Comparison of ENCODE assay signal across 9 cellular contexts in the genomic region with DNA sequence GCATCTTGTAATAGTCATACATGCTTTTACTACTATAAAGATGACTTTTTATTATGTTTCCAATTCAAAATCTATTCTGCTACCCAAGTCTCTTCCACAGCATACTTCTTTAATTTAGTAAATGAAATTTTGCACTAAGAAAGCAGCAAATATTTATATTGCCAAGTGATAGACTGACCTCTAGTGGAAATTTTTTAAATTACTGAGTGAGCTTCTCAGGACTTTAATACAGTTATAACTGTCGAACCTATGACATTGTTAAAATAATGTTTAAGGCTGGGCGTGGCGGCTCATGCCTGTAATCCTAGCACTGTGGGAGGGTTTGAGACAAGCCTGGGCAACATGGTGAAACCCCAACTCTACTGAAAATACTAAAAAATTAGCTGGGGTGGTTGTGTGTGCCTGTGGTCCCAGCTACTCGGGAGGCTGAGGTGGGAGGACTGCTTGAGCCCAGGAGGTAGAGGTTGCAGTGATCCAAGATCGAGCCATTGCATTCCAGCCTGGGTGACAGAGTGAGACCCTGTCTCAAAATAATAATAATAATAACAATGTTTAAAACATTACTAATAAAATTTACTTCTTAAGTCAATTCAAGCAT. TPM values are rescaled to one million over a fixed set of nuclear protein-coding genes. Genes with fewer than 3 reads are reported as not detected.
DNase-seq lines count a peak whose midpoint lies in the region; ATAC-seq, FAIRE-seq and TF ChIP-seq lines count a peak whose summit lies in the region.
"Had no signal": no experiment of that assay in that cellular context is flagged by ENCODE, and none has a peak within 500 bp of the region (broad histone marks: within the 10 kb centered on the region; RNA-seq: fewer than 3 reads in every experiment).

No MANE protein-coding gene starts in this region.

- POLR2A ChIA-PET in HepG2 (lab: Yijun Ruan, JAX): no interaction called here

- no peaks in the 10 kb centered on the region for H3K36me3 ChIP-seq in HepG2 (replicated peaks in 1 of 2; ENCODE audit: control insufficient read depth in 1 of 2, insufficient read depth in 2 of 2, low read length in 2 of 2)

- intact Hi-C loops in HepG2 (cut with micrococcal nuclease; ENCODE audit: unreplicated experiment): loop anchor here (1.0 kb wide), 3 partner anchors 182 to 341 kb away; no protein-coding TSS in a partner anchor
- intact Hi-C loops in activated naive CD4-positive, alpha-beta T cell treated with anti-CD3 and anti-CD28 coated beads for 36 hours (cut with micrococcal nuclease): loop anchor here (1.0 to 10.0 kb wide), 7 partner anchors 228 to 559 kb away; no protein-coding TSS in a partner anchor

- TF ChIP-seq CTCF in HepG2 (CRISPR knock-in tag; IDR thresholded peaks at IDR 0.05): peak; percentile 64

- H3K9me3 Mint-ChIP-seq in effector memory CD8-positive, alpha-beta T cell: no peaks in the 10 kb centered on the region
- no peaks in the 10 kb centered on the region for H3K9me3 Mint-ChIP-seq in activated naive CD4-positive, alpha-beta T cell treated with anti-CD3 and anti-CD28 coated beads for 36 hours

- H3K36me3 Mint-ChIP-seq in effector memory CD8-positive, alpha-beta T cell (ENCODE audit: insufficient read depth): peaks cover 13% of the 10 kb centered on the region
- no peaks in the 10 kb centered on the region for H3K36me3 Mint-ChIP-seq in activated naive CD4-positive, alpha-beta T cell treated with anti-CD3 and anti-CD28 coated beads for 36 hours (ENCODE audit: low read depth)

- peak; percentile 44; the same call in 2 of the 3 replicates for ATAC-seq in HepG2
- no peak for ATAC-seq in HG02588 (IDR thresholded peaks at IDR 0.05; ENCODE audit: unreplicated experiment)
- no peak for ATAC-seq in effector memory CD8-positive, alpha-beta T cell (replicated peaks)

- H3K4me1 Mint-ChIP-seq in effector memory CD8-positive, alpha-beta T cell (ENCODE audit: low read depth in 2 of 2): no peaks in the 10 kb centered on the region
- H3K4me1 Mint-ChIP-seq in activated naive CD4-positive, alpha-beta T cell treated with anti-CD3 and anti-CD28 coated beads for 36 hours (ENCODE audit: low read depth): peaks cover 5% of the 10 kb centered on the region

- TF ChIP-seq RAD21 in HepG2 (CRISPR knock-in tag; IDR thresholded peaks at IDR 0.05): 0 out of 2 replicates have a peak, but pooled peaks have one; percentile 40

- no peak overlapping the region for H3K4me3 Mint-ChIP-seq in effector memory CD8-positive, alpha-beta T cell
- no peak overlapping the region for H3K4me3 Mint-ChIP-seq in activated naive CD4-positive, alpha-beta T cell treated with anti-CD3 and anti-CD28 coated beads for 36 hours

- WGBS in HepG2 (ENCODE audit: low lambda C conversion rate): 18% methylated on average over 5 of the region's 5 CpGs

- H3K27me3 Mint-ChIP-seq in effector memory CD8-positive, alpha-beta T cell: peaks cover 37 to 52% of the 10 kb centered on the region in 2 donors
- H3K27me3 Mint-ChIP-seq in activated naive CD4-positive, alpha-beta T cell treated with anti-CD3 and anti-CD28 coated beads for 36 hours (ENCODE audit: low read depth): peaks cover 21% of the 10 kb centered on the region

- peaks cover 6% of the 10 kb centered on the region for H3K9me3 ChIP-seq in HepG2 (ENCODE audit: low read length)

- no peaks in the 10 kb centered on the region for H3K4me1 ChIP-seq in HepG2 (ENCODE audit: insufficient read depth, low read length)

- DNase-seq in DMS53 treated with DMSO at 0.1 percent for 48 hours (lab: John Stamatoyannopoulos, UW; ENCODE audit: unreplicated experiment): peak; percentile 53
- peak; percentile 53 for DNase-seq in HCEC 1CT
- peak; percentile 50 for DNase-seq in NCI-H345 treated with DMSO at 0.1 percent for 48 hours (lab: John Stamatoyannopoulos, UW; ENCODE audit: unreplicated experiment)
- peak; percentile 4 to 53 for DNase-seq in T47D (ENCODE audit: low read depth in 1 of 2, low spot score in 1 of 2)
- peak; percentile 23 for DNase-seq in HepG2 (ENCODE audit: low spot score)
- DNase-seq in effector memory CD8-positive, alpha-beta T cell: no peak
- DNase-seq in activated naive CD4-positive, alpha-beta T cell treated with anti-CD3 and anti-CD28 coated beads for 36 hours: no peak

- no peak overlapping the region for H2AFZ ChIP-seq in HepG2 (ENCODE audit: low read length)

- H3K27ac ChIP-seq in HepG2 (ENCODE audit: extremely low read length, insufficient read depth, low read length): no peak overlapping the region
- H3K27ac ChIP-seq: skin epidermis had no signal

- BruUV-seq in HepG2 (replicated peaks; lab: Mats Ljungman, UMichigan): no TSS peak

- no peak overlapping the region for H3K4me3 ChIP-seq in HepG2 (replicated peaks in 1 of 3; ENCODE audit: insufficient read depth in 1 of 3, low read depth in 2 of 3, low read length in 3 of 3)
- H3K4me3 ChIP-seq: skin epidermis had no signal

- no peak for FAIRE-seq in HepG2 (lab: Jason Lieb, UNC)

- H3K79me2 ChIP-seq in HepG2 (ENCODE audit: insufficient read depth, low read length): no peaks in the 10 kb centered on the region

- CTCF ChIA-PET in HepG2 (lab: Yijun Ruan, JAX; ENCODE audit: low intra/inter-chr PET ratio, low total read pairs): interaction anchor here (1.6 to 2.6 kb wide), 4 partner anchors 229 to 341 kb away, joined by 5 to 16 read pairs (median 10); no protein-coding TSS in a partner anchor
- CTCF ChIA-PET in activated naive CD4-positive, alpha-beta T cell treated with anti-CD3 and anti-CD28 coated beads for 36 hours (lab: Charles Lee): interaction anchor here (0.9 to 2.8 kb wide), 19 partner anchors 13 to 533 kb away, joined by 3 to 15 read pairs (median 3); partner anchors contain the start of gene LMO1

- H3K27ac Mint-ChIP-seq in effector memory CD8-positive, alpha-beta T cell: no peak overlapping the region
- H3K27ac Mint-ChIP-seq in activated naive CD4-positive, alpha-beta T cell treated with anti-CD3 and anti-CD28 coated beads for 36 hours: no peak overlapping the region

- no peak overlapping the region for H3K4me2 ChIP-seq in HepG2 (ENCODE audit: low read depth, low read length)

- no peak for TF ChIP-seq POLR2A in HepG2 (IDR thresholded peaks at IDR 0.05; ENCODE audit: insufficient read depth in 1 of 2, low read depth in 2 of 2, low read length in 2 of 2)

- no peaks in the 10 kb centered on the region for H4K20me1 ChIP-seq in HepG2 (ENCODE audit: insufficient read depth, low read length)

- TF ChIP-seq EP300 in HepG2 (IDR thresholded peaks at IDR 0.05; ENCODE audit: low read depth in 2 of 2, low read length in 2 of 2): no peak
- no peak for TF ChIP-seq EP300 in HepG2 (CRISPR knock-in tag; IDR thresholded peaks at IDR 0.05; ENCODE audit: borderline replicate concordance)

- in situ Hi-C loops in T47D (cut with HindIII; ENCODE audit: low pct_unique_long_range_greater_than_20kb, low sequenced_read_pairs) (no loop called here), HepG2 (cut with HindIII; ENCODE audit: extremely low pct_ligation_motif_present, low pct_unique_long_range_greater_than_20kb) (loop anchor here (5.0 kb wide), 2 partner anchors 229 to 339 kb away; no protein-coding TSS in a partner anchor)

- H3K27me3 ChIP-seq in HepG2 (ENCODE audit: control insufficient read depth in 1 of 2, insufficient read depth in 2 of 2, low read length in 2 of 2): no peaks in the 10 kb centered on the region

- no peak overlapping the region for H3K9ac ChIP-seq in HepG2 (ENCODE audit: insufficient read depth, low read depth, low read length)

TF ChIP-seq in HepG2, 621 proteins besides CTCF, POLR2A, EP300 and RAD21:
- no peak for TF ChIP-seq ZNF12 (CRISPR knock-in tag; IDR thresholded peaks at IDR 0.05)
- TF ChIP-seq STAG1 (CRISPR knock-in tag; IDR thresholded peaks at IDR 0.05): peak; percentile 79
- 0 out of 2 replicates have a peak, but pooled peaks have one; percentile 20 for TF ChIP-seq ZNF263 (CRISPR knock-in tag; IDR thresholded peaks at IDR 0.05)
- TF ChIP-seq SMC3 (IDR thresholded peaks at IDR 0.05; ENCODE audit: low read length): peak; percentile 48
- TF ChIP-seq MAFK (conservative IDR thresholded peaks at IDR 0.05 in 1 of 2, IDR thresholded peaks at IDR 0.05 in 1 of 2; ENCODE audit: low read length in 2 of 2): no peak
TF ChIP-seq in HepG2: peak in this region for 3.

RNA-seq across cellular contexts. Expression of gene STK33, which starts 27.3 kb away (rescaled TPM):
- total RNA-seq in HepG2 (2016; rRNA removed; fragmentation: Illumina TruSeq; extraction: Trizol): 12.6 and 15.9 TPM in 2 replicates
- 22.7 and 24.2 TPM in 2 replicates for total RNA-seq in HepG2 (2016; cell fraction: cytosol; rRNA removed; fragmentation: Illumina TruSeq; extraction: Trizol; ENCODE audit: low read depth)
- total RNA-seq in HepG2 (2016; cell fraction: insoluble cytoplasmic fraction; rRNA removed; fragmentation: Illumina TruSeq; extraction: Trizol): 13.7 and 14.7 TPM in 2 replicates
- total RNA-seq in HepG2 (2016; cell fraction: membrane; rRNA removed; fragmentation: Illumina TruSeq; extraction: Trizol): 13.5 and 16.1 TPM in 2 replicates
- 12.1 and 14.4 TPM in 2 replicates for total RNA-seq in HepG2 (2016; cell fraction: nucleus; rRNA removed; fragmentation: Illumina TruSeq; extraction: Trizol)
- polyA plus RNA-seq in HepG2 (2011; rRNA removed): 1.9 and 2.7 TPM in 2 replicates
- 1.9 and 2.1 TPM in 2 replicates for polyA plus RNA-seq in HepG2 (2011; cell fraction: cytosol; rRNA removed)
- 1.6 and 1.8 TPM in 2 replicates for polyA plus RNA-seq in HepG2 (2011; cell fraction: nucleus; rRNA removed)
- polyA plus RNA-seq in HepG2 (2012): 1.7 and 2.1 TPM in 2 replicates
- 0.68 and 0.96 TPM in 2 replicates for polyA plus RNA-seq in HepG2 (2016; cell fraction: cytosol; fragmentation: Illumina TruSeq; extraction: Trizol; ENCODE audit: low read depth)
- polyA plus RNA-seq in HepG2 (2016; cell fraction: insoluble cytoplasmic fraction; fragmentation: Illumina TruSeq; extraction: Trizol; ENCODE audit: low read depth): 12.9 and 13.5 TPM in 2 replicates
- 3.1 and 3.2 TPM in 2 replicates for polyA plus RNA-seq in HepG2 (2016; cell fraction: membrane; fragmentation: Illumina TruSeq; extraction: Trizol; ENCODE audit: low read depth)
- polyA plus RNA-seq in HepG2 (2016; cell fraction: nucleus; fragmentation: Illumina TruSeq; extraction: Trizol; ENCODE audit: insufficient read depth, low read depth): 12.5 and 14.7 TPM in 2 replicates
- 1.5 and 1.8 TPM in 2 replicates for polyA minus RNA-seq in HepG2 (2011; rRNA and poly(A)+ RNA removed; ENCODE audit: low replicate concordance)
- polyA minus RNA-seq in HepG2 (2011; cell fraction: cytosol; rRNA and poly(A)+ RNA removed): 2.5 and 2.8 TPM in 2 replicates
- 5.0 and 5.7 TPM in 2 replicates for polyA minus RNA-seq in HepG2 (2011; cell fraction: nucleus; rRNA and poly(A)+ RNA removed)
- total RNA-seq in activated naive CD4-positive, alpha-beta T cell treated with anti-CD3 and anti-CD28 coated beads for 36 hours: 1 to 10 TPM in 1 of 2 experiments, under 1 TPM in 1; 0.72 to 1.1 TPM

Comparison
In these comparisons a context has a peak if more than half of its experiments do, and no peak if none do; other contexts are left out.
1. DNase-seq: peak in DMS53 treated with DMSO at 0.1 percent for 48 hours (single experiment), HCEC 1CT (single experiment), NCI-H345 treated with DMSO at 0.1 percent for 48 hours (single experiment), T47D (2 of 2) and HepG2 (single experiment); none in effector memory CD8-positive, alpha-beta T cell (0 of 3) and activated naive CD4-positive, alpha-beta T cell treated with anti-CD3 and anti-CD28 coated beads for 36 hours (single experiment).